ENCODE assay signal across 16 cellular contexts in genomic region chr3:48474619-48475018, GRCh38. TPM values are rescaled to one million over a fixed set of nuclear protein-coding genes. Genes with fewer than 3 reads are reported as not detected.
DNase-seq lines count a peak whose midpoint lies in the region; ATAC-seq, FAIRE-seq and TF ChIP-seq lines count a peak whose summit lies in the region.
"Had no signal": no experiment of that assay in that cellular context is flagged by ENCODE, and none has a peak within 500 bp of the region (broad histone marks: within the 10 kb centered on the region; RNA-seq: fewer than 3 reads in every experiment).

No MANE protein-coding gene starts in this region.

- no peak for TF ChIP-seq CTCF in choroid plexus epithelial cell (conservative IDR thresholded peaks at IDR 0.05; ENCODE audit: low read depth, low read length)
- TF ChIP-seq CTCF in right atrium auricular region (IDR thresholded peaks at IDR 0.05) = no peak

- no peak for DNase-seq in CD4-positive, alpha-beta memory T cell
- DNase-seq in choroid plexus epithelial cell (ENCODE audit: low read depth) (peak; percentile 18), right atrium auricular region (ENCODE audit: low spot score) (no peak), hypothalamus (lab: John Stamatoyannopoulos, UW) (no peak), HuH-7.5 (ENCODE audit: low spot score) (no peak), HTR-8/SVneo (ENCODE audit: insufficient read length, low spot score) (no peak)
- no peak for DNase-seq in naive thymus-derived CD4-positive, alpha-beta T cell
- DNase-seq: effector memory CD4-positive, alpha-beta T cell; gastrocnemius medialis; mesenchymal stem cell; NCI-H1694 treated with DMSO at 0.1 percent for 48 hours; NK-92 treated with Interleukin-12 subunit alpha and Interleukin-12 subunit beta, amount 100 ng/mL, for 24 hours; stimulated activated CD4-positive, alpha-beta T cell treated with anti-CD3 and anti-CD28 coated beads, Interleukin-4, amount 100 ng/mL, for 4 hours had no signal

- H3K27ac ChIP-seq in CD4-positive, alpha-beta memory T cell (ENCODE audit: low read depth, low read length) = no peak overlapping the region
- H3K27ac ChIP-seq in HUES6 (ENCODE audit: low read depth, low read length) (peak overlapping the region; percentile 89), right atrium auricular region (no peak overlapping the region)
- peak overlapping the region; percentile 41 for H3K27ac ChIP-seq in naive thymus-derived CD4-positive, alpha-beta T cell (ENCODE audit: low read depth, low read length)

- H3K9me3 ChIP-seq in CD4-positive, alpha-beta memory T cell (ENCODE audit: control insufficient read depth in 1 of 2, low read length in 2 of 2) = no peaks in the 10 kb centered on the region
- H3K9me3 ChIP-seq in HUES6 (ENCODE audit: control insufficient read depth, insufficient read depth, low read depth, low read length) (no peaks in the 10 kb centered on the region), right atrium auricular region (no peaks in the 10 kb centered on the region)
- no peaks in the 10 kb centered on the region for H3K9me3 ChIP-seq in naive thymus-derived CD4-positive, alpha-beta T cell (ENCODE audit: control insufficient read depth in 2 of 3, low read length in 3 of 3)
- H3K9me3 ChIP-seq: BLaER1 treated with 17β-estradiol and CSF1 and Interleukin-3, amounts not matched to agents 10 nM and 100 nM; gastrocnemius medialis had no signal

- H3K4me3 ChIP-seq in CD4-positive, alpha-beta memory T cell (ENCODE audit: low read length in 2 of 2) = no peak overlapping the region
- H3K4me3 ChIP-seq in HUES6 (ENCODE audit: low read depth, low read length) (peak overlapping the region; percentile 16; the same call in 1 of the 2 replicates), choroid plexus epithelial cell (ENCODE audit: low read depth, low read length) (no peak overlapping the region), right atrium auricular region (no peak overlapping the region)
- H3K4me3 ChIP-seq in naive thymus-derived CD4-positive, alpha-beta T cell (ENCODE audit: low read length) = no peak overlapping the region
- H3K4me3 ChIP-seq: BLaER1 treated with 17β-estradiol and CSF1 and Interleukin-3, amounts not matched to agents 10 nM and 100 nM; gastrocnemius medialis; K562 had no signal

- no peak for ATAC-seq in naive thymus-derived CD4-positive, alpha-beta T cell
- ATAC-seq: gastrocnemius medialis, K562 had no signal

- H3K4me1 ChIP-seq in CD4-positive, alpha-beta memory T cell (ENCODE audit: insufficient read depth, low read length) = peaks cover 84% of the 10 kb centered on the region
- H3K4me1 ChIP-seq in HUES6 (ENCODE audit: control insufficient read depth, insufficient read depth, low read length) (peaks cover 43% of the 10 kb centered on the region), right atrium auricular region (peaks cover 0 to 42% of the 10 kb centered on the region in 2 donors)
- H3K4me1 ChIP-seq in naive thymus-derived CD4-positive, alpha-beta T cell (ENCODE audit: control insufficient read depth in 2 of 2, insufficient read depth in 2 of 2, low read length in 2 of 2) = peaks cover 46 to 50% of the 10 kb centered on the region in 2 donors

- H3K9ac ChIP-seq in HUES6 (ENCODE audit: low read length) = peak overlapping the region; percentile 50

- no peak for FAIRE-seq in HTR-8/SVneo (lab: Jason Lieb, UNC)
- FAIRE-seq: K562 had no signal

- H3K27me3 ChIP-seq in CD4-positive, alpha-beta memory T cell (ENCODE audit: insufficient read depth, low read length) = no peaks in the 10 kb centered on the region
- H3K27me3 ChIP-seq in HUES6 (ENCODE audit: control insufficient read depth, insufficient read depth, low read length) (no peaks in the 10 kb centered on the region), right atrium auricular region (no peaks in the 10 kb centered on the region)
- no peaks in the 10 kb centered on the region for H3K27me3 ChIP-seq in naive thymus-derived CD4-positive, alpha-beta T cell (ENCODE audit: control insufficient read depth in 2 of 2, insufficient read depth in 2 of 2, low read length in 2 of 2)
- H3K27me3 ChIP-seq: BLaER1 treated with 17β-estradiol and CSF1 and Interleukin-3, amounts not matched to agents 10 nM and 100 nM; gastrocnemius medialis had no signal

- H3K4me1 Mint-ChIP-seq in CD4-positive, alpha-beta memory T cell = peaks cover 40 to 75% (median 54%) of the 10 kb centered on the region in 4 donors
- H3K4me1 Mint-ChIP-seq in naive thymus-derived CD4-positive, alpha-beta T cell = peaks cover 34 to 77% (median 64%) of the 10 kb centered on the region in 7 donors

- CTCF ChIA-PET in CD4-positive, alpha-beta memory T cell (lab: Charles Lee; ENCODE audit: partially characterized antibody) = interaction anchor here (3.7 to 11.2 kb wide), 2 partner anchors 33 to 39 kb away, joined by 32 to 83 read pairs; no protein-coding TSS in a partner anchor
- CTCF ChIA-PET in naive thymus-derived CD4-positive, alpha-beta T cell (lab: Charles Lee) = interaction anchor here (2.4 kb wide), 1 partner anchor 11 kb away, joined by 9 read pairs; no protein-coding TSS in a partner anchor

- H3K27ac Mint-ChIP-seq in CD4-positive, alpha-beta memory T cell = peak overlapping the region; percentile 59 to 90 (median 80)
- H3K27ac Mint-ChIP-seq in naive thymus-derived CD4-positive, alpha-beta T cell = peak overlapping the region; percentile 54 to 91 (median 78)

- H3K36me3 ChIP-seq in CD4-positive, alpha-beta memory T cell (ENCODE audit: insufficient read depth, low read length) = peaks cover under 1% of the 10 kb centered on the region
- H3K36me3 ChIP-seq in HUES6 (ENCODE audit: control insufficient read depth, insufficient read depth, low read length) = peaks cover 6% of the 10 kb centered on the region
- peaks cover 0 to 8% (median 0%) of the 10 kb centered on the region in 3 experiments for H3K36me3 ChIP-seq in naive thymus-derived CD4-positive, alpha-beta T cell (ENCODE audit: control insufficient read depth in 2 of 3, insufficient read depth in 3 of 3, low read length in 3 of 3)
- H3K36me3 ChIP-seq in right atrium auricular region = no peaks in the 10 kb centered on the region
- H3K36me3 ChIP-seq: gastrocnemius medialis had no signal

- intact Hi-C loops in CD4-positive, alpha-beta memory T cell (cut with micrococcal nuclease) = no loop called here
- intact Hi-C loops in naive thymus-derived CD4-positive, alpha-beta T cell (cut with micrococcal nuclease) = loop anchor here in 1 of 2 donors (5.0 to 10.0 kb wide), 2 partner anchors 618 to 1820 kb away; partner anchors contain the start of genes HYAL3, IFRD2, NAA80 and QRICH1

- peak overlapping the region in 4 of 8 donors; percentile 7 to 74 (median 42) for H3K4me3 Mint-ChIP-seq in CD4-positive, alpha-beta memory T cell
- peak overlapping the region in 4 of 10 donors; percentile 6 to 52 (median 36) for H3K4me3 Mint-ChIP-seq in naive thymus-derived CD4-positive, alpha-beta T cell

- POLR2A ChIA-PET in CD4-positive, alpha-beta memory T cell (lab: Charles Lee; ENCODE audit: partially characterized antibody) = interaction anchor here (3.1 to 4.7 kb wide), 3 partner anchors 10 to 30 kb away, joined by 19 to 56 read pairs (median 47); partner anchors contain the start of genes ATRIP and SHISA5
- POLR2A ChIA-PET in naive thymus-derived CD4-positive, alpha-beta T cell (lab: Charles Lee) = interaction anchor here (1.1 to 3.9 kb wide), 5 partner anchors 9 to 35 kb away, joined by 3 to 28 read pairs (median 5); partner anchors contain the start of genes CCDC51, SHISA5 and TMA7

- H3K36me3 Mint-ChIP-seq in CD4-positive, alpha-beta memory T cell = peaks cover 3 to 20% of the 10 kb centered on the region in 2 donors
- peaks cover 0 to 29% (median 3%) of the 10 kb centered on the region in 5 donors for H3K36me3 Mint-ChIP-seq in naive thymus-derived CD4-positive, alpha-beta T cell

- H3K27me3 Mint-ChIP-seq in CD4-positive, alpha-beta memory T cell = no peaks in the 10 kb centered on the region
- peaks cover 0 to 2% (median 0%) of the 10 kb centered on the region in 5 donors for H3K27me3 Mint-ChIP-seq in naive thymus-derived CD4-positive, alpha-beta T cell

- H3K9me3 Mint-ChIP-seq in CD4-positive, alpha-beta memory T cell = no peaks in the 10 kb centered on the region
- peaks cover 0 to 2% (median 0%) of the 10 kb centered on the region in 11 donors for H3K9me3 Mint-ChIP-seq in naive thymus-derived CD4-positive, alpha-beta T cell

RNA-seq across cellular contexts. Expression of gene ATRIP, which starts 28.1 kb away (rescaled TPM):
- 10 to 100 TPM; 14.9 to 15.2 TPM for total RNA-seq in CD4-positive, alpha-beta memory T cell
- polyA plus RNA-seq in CD4-positive, alpha-beta memory T cell = 10 to 100 TPM; 11.3 to 15.4 TPM
- total RNA-seq in naive thymus-derived CD4-positive, alpha-beta T cell = 10 to 100 TPM in 3 of 5 experiments, 1 to 10 TPM in 2; 7.9 to 14.2 (median 12.5) TPM
- polyA plus RNA-seq in naive thymus-derived CD4-positive, alpha-beta T cell = 10 to 100 TPM; 10.7 to 16.2 TPM
- 1 to 10 TPM; 2.0 to 3.1 TPM for total RNA-seq in right atrium auricular region

RNA-seq across cellular contexts. Expression of gene SHISA5, which starts 29.4 kb away (rescaled TPM):
- 100 to 1,000 TPM; 218 TPM for total RNA-seq in CD4-positive, alpha-beta memory T cell
- polyA plus RNA-seq in CD4-positive, alpha-beta memory T cell = 100 to 1,000 TPM; 434 to 470 TPM
- total RNA-seq in naive thymus-derived CD4-positive, alpha-beta T cell = 100 to 1,000 TPM; 147 to 236 (median 182) TPM
- polyA plus RNA-seq in naive thymus-derived CD4-positive, alpha-beta T cell = 100 to 1,000 TPM; 348 to 383 TPM
- total RNA-seq in right atrium auricular region = 100 to 1,000 TPM in 1 of 2 donors, 10 to 100 TPM in 1; 66.9 to 120 TPM

RNA-seq across cellular contexts. Expression of gene TMA7, which starts 34.6 kb away (rescaled TPM):
- total RNA-seq in CD4-positive, alpha-beta memory T cell = 100 to 1,000 TPM; 309 to 310 TPM
- polyA plus RNA-seq in CD4-positive, alpha-beta memory T cell = 100 to 1,000 TPM; 765 to 952 TPM
- total RNA-seq in naive thymus-derived CD4-positive, alpha-beta T cell = 100 to 1,000 TPM; 193 to 278 (median 236) TPM
- 100 to 1,000 TPM; 512 to 752 TPM for polyA plus RNA-seq in naive thymus-derived CD4-positive, alpha-beta T cell
- 100 to 1,000 TPM; 194 to 286 TPM for total RNA-seq in right atrium auricular region

RNA-seq across cellular contexts. Expression of gene CCDC51, which starts 34.7 kb away (rescaled TPM):
- total RNA-seq in CD4-positive, alpha-beta memory T cell = 1 to 10 TPM; 5.1 to 5.4 TPM
- polyA plus RNA-seq in CD4-positive, alpha-beta memory T cell = 10 to 100 TPM in 1 of 2 donors, 1 to 10 TPM in 1; 6.6 to 13.3 TPM
- total RNA-seq in naive thymus-derived CD4-positive, alpha-beta T cell = 10 to 100 TPM in 1 of 5 experiments, 1 to 10 TPM in 4; 3.6 to 16.5 (median 5.0) TPM
- 10 to 100 TPM; 10.2 to 14.3 TPM for polyA plus RNA-seq in naive thymus-derived CD4-positive, alpha-beta T cell
- total RNA-seq in right atrium auricular region = 1 to 10 TPM; 8.4 to 9.2 TPM

RNA-seq across cellular contexts. Expression of gene PLXNB1, which starts 44.7 kb away (rescaled TPM):
- total RNA-seq in CD4-positive, alpha-beta memory T cell = 1 to 10 TPM; 2.6 to 5.0 TPM
- polyA plus RNA-seq in CD4-positive, alpha-beta memory T cell = under 1 TPM in 1 of 2 donors, not detected in 1; 0.48 TPM
- total RNA-seq in naive thymus-derived CD4-positive, alpha-beta T cell = 1 to 10 TPM in 4 of 5 experiments, under 1 TPM in 1; 0.79 to 3.3 (median 2.7) TPM
- polyA plus RNA-seq in naive thymus-derived CD4-positive, alpha-beta T cell = not detected
- total RNA-seq in right atrium auricular region = 10 to 100 TPM; 69.4 to 73.0 TPM

Comparison
In these comparisons a context has a peak if more than half of its experiments do, and no peak if none do; other contexts are left out.
1. H3K27ac ChIP-seq: peak in HUES6 (single experiment) and naive thymus-derived CD4-positive, alpha-beta T cell (single experiment); none in CD4-positive, alpha-beta memory T cell (single experiment) and right atrium auricular region (0 of 2).